ENCODE assay signal across 1 cellular context in the genomic region with DNA sequence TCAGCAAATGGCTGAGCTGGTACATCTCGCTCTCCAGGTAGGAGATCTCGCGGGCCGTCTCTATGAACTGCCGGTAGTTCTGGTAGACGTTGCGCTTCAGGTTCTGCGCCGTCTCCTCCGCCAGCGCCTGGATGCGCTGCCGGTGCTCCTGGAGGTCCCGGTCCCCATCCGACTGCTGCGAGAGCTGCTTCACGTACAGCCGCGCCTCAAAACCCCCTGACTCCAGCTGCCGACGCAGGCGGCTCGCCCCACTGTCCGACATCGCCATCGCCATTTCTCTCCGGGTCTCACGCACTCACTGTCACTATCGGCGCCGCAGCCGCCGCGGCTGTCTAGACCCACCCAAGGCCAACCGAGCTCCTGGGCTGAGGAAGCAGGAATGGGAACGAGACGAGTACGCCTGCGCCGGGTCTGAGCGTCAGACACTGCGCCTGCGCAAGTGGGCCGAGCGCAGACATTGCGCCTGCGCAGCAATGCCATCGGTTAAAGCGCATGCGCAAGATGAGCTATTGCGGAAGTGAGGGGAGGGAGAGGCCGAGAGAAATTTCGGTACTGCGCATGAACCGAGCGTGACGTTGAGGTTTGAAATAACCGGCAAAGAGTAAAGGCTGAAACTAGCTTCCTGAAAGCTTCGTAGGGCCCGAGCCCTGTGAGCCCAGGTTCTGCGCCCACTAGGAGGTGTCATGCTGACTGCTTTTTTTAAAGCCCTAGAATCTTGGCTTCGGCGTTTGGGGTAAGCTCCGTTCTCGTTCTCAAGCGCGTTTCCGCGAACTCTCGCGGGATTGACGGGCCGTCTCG.
A peak's percentile ranks its signal among the peaks of the same experiment; 100 is the strongest.
TF ChIP-seq lines count a peak whose summit lies in the region.

A gene with protein sequence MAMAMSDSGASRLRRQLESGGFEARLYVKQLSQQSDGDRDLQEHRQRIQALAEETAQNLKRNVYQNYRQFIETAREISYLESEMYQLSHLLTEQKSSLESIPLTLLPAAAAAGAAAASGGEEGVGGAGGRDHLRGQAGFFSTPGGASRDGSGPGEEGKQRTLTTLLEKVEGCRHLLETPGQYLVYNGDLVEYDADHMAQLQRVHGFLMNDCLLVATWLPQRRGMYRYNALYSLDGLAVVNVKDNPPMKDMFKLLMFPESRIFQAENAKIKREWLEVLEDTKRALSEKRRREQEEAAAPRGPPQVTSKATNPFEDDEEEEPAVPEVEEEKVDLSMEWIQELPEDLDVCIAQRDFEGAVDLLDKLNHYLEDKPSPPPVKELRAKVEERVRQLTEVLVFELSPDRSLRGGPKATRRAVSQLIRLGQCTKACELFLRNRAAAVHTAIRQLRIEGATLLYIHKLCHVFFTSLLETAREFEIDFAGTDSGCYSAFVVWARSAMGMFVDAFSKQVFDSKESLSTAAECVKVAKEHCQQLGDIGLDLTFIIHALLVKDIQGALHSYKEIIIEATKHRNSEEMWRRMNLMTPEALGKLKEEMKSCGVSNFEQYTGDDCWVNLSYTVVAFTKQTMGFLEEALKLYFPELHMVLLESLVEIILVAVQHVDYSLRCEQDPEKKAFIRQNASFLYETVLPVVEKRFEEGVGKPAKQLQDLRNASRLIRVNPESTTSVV (minus strand): TSS at position 381 of the 798 bp plus-strand sequence. CDS start 107 bp downstream, at position 274.

TF ChIP-seq in K562, 482 proteins besides CTCF, POLR2A, EP300 and RAD21 (continued from another document and continues in another):
- TF ChIP-seq, protein P1, sequence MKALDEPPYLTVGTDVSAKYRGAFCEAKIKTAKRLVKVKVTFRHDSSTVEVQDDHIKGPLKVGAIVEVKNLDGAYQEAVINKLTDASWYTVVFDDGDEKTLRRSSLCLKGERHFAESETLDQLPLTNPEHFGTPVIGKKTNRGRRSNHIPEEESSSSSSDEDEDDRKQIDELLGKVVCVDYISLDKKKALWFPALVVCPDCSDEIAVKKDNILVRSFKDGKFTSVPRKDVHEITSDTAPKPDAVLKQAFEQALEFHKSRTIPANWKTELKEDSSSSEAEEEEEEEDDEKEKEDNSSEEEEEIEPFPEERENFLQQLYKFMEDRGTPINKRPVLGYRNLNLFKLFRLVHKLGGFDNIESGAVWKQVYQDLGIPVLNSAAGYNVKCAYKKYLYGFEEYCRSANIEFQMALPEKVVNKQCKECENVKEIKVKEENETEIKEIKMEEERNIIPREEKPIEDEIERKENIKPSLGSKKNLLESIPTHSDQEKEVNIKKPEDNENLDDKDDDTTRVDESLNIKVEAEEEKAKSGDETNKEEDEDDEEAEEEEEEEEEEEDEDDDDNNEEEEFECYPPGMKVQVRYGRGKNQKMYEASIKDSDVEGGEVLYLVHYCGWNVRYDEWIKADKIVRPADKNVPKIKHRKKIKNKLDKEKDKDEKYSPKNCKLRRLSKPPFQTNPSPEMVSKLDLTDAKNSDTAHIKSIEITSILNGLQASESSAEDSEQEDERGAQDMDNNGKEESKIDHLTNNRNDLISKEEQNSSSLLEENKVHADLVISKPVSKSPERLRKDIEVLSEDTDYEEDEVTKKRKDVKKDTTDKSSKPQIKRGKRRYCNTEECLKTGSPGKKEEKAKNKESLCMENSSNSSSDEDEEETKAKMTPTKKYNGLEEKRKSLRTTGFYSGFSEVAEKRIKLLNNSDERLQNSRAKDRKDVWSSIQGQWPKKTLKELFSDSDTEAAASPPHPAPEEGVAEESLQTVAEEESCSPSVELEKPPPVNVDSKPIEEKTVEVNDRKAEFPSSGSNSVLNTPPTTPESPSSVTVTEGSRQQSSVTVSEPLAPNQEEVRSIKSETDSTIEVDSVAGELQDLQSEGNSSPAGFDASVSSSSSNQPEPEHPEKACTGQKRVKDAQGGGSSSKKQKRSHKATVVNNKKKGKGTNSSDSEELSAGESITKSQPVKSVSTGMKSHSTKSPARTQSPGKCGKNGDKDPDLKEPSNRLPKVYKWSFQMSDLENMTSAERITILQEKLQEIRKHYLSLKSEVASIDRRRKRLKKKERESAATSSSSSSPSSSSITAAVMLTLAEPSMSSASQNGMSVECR (CRISPR knock-in tag; IDR thresholded peaks at IDR 0.05): peak; percentile 91
- TF ChIP-seq ADNP (tag; IDR thresholded peaks at IDR 0.05) (no peak), XRCC5 (IDR thresholded peaks at IDR 0.05; ENCODE audit: low read depth, low read length) (no peak), MCM3 (IDR thresholded peaks at IDR 0.05) (no peak), RBM25 (IDR thresholded peaks at IDR 0.05; ENCODE audit: low read depth, low read length, severe bottlenecking) (peak; percentile 67), CBX3 (IDR thresholded peaks at IDR 0.05; ENCODE audit: borderline replicate concordance in 1 of 2, low read length in 2 of 2) (0 out of 3 replicates have a peak, but pooled peaks of 1 of the 2 experiments have one; percentile 44), ZNF146 (CRISPR knock-in tag; IDR thresholded peaks at IDR 0.05; ENCODE audit: unreplicated experiment) (no peak), ZNF124 (CRISPR knock-in tag; IDR thresholded peaks at IDR 0.05) (no peak), MEF2A (IDR thresholded peaks at IDR 0.05; ENCODE audit: control insufficient read depth, low read depth, low read length) (no peak), GATA2 (CRISPR knock-in tag; IDR thresholded peaks at IDR 0.05) (no peak), ZNF274 (IDR thresholded peaks at IDR 0.05; ENCODE audit: borderline replicate concordance, low read depth, low read length) (no peak), ZNF263 (CRISPR knock-in tag; IDR thresholded peaks at IDR 0.05; ENCODE audit: borderline replicate concordance) (peak; percentile 71), KLF6 (CRISPR knock-in tag; IDR thresholded peaks at IDR 0.05; ENCODE audit: borderline replicate concordance) (no peak), ZNF589 (CRISPR knock-in tag; IDR thresholded peaks at IDR 0.05; ENCODE audit: low read depth) (no peak), SMAD3 (CRISPR knock-in tag; conservative IDR thresholded peaks at IDR 0.05) (peak; percentile 70; the same call in 1 of the 2 replicates), CBX5 (IDR thresholded peaks at IDR 0.05; ENCODE audit: borderline replicate concordance, low read depth) (no peak), POLR2AphosphoS5 (IDR thresholded peaks at IDR 0.05; ENCODE audit: control insufficient read depth, insufficient read depth, low read depth, low read length) (peak; percentile 58), NFATC3 (IDR thresholded peaks at IDR 0.05) (no peak), JUND (IDR thresholded peaks at IDR 0.05; ENCODE audit: borderline replicate concordance, low read depth, low read length) (0 out of 2 replicates have a peak, but pooled peaks have one; percentile 30), JUND (tag; IDR thresholded peaks at IDR 0.05; ENCODE audit: borderline replicate concordance, low read depth, low read length) (no peak; the same call in 2 of the 3 replicates), THRAP3 (IDR thresholded peaks at IDR 0.05; ENCODE audit: borderline replicate concordance) (no peak), HDGF (IDR thresholded peaks at IDR 0.05) (no peak), ZFX (CRISPR knock-in tag; IDR thresholded peaks at IDR 0.05) (peak; percentile 67), ZBTB8A (IDR thresholded peaks at IDR 0.05; ENCODE audit: partially characterized antibody) (no peak)
- TF ChIP-seq, protein P2, sequence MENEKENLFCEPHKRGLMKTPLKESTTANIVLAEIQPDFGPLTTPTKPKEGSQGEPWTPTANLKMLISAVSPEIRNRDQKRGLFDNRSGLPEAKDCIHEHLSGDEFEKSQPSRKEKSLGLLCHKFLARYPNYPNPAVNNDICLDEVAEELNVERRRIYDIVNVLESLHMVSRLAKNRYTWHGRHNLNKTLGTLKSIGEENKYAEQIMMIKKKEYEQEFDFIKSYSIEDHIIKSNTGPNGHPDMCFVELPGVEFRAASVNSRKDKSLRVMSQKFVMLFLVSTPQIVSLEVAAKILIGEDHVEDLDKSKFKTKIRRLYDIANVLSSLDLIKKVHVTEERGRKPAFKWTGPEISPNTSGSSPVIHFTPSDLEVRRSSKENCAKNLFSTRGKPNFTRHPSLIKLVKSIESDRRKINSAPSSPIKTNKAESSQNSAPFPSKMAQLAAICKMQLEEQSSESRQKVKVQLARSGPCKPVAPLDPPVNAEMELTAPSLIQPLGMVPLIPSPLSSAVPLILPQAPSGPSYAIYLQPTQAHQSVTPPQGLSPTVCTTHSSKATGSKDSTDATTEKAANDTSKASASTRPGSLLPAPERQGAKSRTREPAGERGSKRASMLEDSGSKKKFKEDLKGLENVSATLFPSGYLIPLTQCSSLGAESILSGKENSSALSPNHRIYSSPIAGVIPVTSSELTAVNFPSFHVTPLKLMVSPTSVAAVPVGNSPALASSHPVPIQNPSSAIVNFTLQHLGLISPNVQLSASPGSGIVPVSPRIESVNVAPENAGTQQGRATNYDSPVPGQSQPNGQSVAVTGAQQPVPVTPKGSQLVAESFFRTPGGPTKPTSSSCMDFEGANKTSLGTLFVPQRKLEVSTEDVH (IDR thresholded peaks at IDR 0.05; ENCODE audit: low read depth, partially characterized antibody): peak; percentile 50
- TF ChIP-seq, protein P3, sequence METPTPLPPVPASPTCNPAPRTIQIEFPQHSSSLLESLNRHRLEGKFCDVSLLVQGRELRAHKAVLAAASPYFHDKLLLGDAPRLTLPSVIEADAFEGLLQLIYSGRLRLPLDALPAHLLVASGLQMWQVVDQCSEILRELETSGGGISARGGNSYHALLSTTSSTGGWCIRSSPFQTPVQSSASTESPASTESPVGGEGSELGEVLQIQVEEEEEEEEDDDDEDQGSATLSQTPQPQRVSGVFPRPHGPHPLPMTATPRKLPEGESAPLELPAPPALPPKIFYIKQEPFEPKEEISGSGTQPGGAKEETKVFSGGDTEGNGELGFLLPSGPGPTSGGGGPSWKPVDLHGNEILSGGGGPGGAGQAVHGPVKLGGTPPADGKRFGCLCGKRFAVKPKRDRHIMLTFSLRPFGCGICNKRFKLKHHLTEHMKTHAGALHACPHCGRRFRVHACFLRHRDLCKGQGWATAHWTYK (CRISPR knock-in tag; IDR thresholded peaks at IDR 0.05): peak; percentile 19; the same call in 1 of the 2 replicates
- TF ChIP-seq, protein P4, sequence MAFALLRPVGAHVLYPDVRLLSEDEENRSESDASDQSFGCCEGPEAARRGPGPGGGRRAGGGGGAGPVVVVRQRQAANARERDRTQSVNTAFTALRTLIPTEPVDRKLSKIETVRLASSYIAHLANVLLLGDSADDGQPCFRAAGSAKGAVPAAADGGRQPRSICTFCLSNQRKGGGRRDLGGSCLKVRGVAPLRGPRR (CRISPR knock-in tag; IDR thresholded peaks at IDR 0.05): peak; percentile 67; the same call in 1 of the 2 replicates
- TF ChIP-seq, protein P5, sequence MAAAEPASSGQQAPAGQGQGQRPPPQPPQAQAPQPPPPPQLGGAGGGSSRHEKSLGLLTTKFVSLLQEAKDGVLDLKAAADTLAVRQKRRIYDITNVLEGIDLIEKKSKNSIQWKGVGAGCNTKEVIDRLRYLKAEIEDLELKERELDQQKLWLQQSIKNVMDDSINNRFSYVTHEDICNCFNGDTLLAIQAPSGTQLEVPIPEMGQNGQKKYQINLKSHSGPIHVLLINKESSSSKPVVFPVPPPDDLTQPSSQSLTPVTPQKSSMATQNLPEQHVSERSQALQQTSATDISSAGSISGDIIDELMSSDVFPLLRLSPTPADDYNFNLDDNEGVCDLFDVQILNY (CRISPR knock-in tag; IDR thresholded peaks at IDR 0.05): no peak
- TF ChIP-seq, protein P6, sequence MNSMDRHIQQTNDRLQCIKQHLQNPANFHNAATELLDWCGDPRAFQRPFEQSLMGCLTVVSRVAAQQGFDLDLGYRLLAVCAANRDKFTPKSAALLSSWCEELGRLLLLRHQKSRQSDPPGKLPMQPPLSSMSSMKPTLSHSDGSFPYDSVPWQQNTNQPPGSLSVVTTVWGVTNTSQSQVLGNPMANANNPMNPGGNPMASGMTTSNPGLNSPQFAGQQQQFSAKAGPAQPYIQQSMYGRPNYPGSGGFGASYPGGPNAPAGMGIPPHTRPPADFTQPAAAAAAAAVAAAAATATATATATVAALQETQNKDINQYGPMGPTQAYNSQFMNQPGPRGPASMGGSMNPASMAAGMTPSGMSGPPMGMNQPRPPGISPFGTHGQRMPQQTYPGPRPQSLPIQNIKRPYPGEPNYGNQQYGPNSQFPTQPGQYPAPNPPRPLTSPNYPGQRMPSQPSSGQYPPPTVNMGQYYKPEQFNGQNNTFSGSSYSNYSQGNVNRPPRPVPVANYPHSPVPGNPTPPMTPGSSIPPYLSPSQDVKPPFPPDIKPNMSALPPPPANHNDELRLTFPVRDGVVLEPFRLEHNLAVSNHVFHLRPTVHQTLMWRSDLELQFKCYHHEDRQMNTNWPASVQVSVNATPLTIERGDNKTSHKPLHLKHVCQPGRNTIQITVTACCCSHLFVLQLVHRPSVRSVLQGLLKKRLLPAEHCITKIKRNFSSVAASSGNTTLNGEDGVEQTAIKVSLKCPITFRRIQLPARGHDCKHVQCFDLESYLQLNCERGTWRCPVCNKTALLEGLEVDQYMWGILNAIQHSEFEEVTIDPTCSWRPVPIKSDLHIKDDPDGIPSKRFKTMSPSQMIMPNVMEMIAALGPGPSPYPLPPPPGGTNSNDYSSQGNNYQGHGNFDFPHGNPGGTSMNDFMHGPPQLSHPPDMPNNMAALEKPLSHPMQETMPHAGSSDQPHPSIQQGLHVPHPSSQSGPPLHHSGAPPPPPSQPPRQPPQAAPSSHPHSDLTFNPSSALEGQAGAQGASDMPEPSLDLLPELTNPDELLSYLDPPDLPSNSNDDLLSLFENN (IDR thresholded peaks at IDR 0.05; ENCODE audit: low read depth in 2 of 2, low read length in 2 of 2): no peak
- TF ChIP-seq, protein P7, sequence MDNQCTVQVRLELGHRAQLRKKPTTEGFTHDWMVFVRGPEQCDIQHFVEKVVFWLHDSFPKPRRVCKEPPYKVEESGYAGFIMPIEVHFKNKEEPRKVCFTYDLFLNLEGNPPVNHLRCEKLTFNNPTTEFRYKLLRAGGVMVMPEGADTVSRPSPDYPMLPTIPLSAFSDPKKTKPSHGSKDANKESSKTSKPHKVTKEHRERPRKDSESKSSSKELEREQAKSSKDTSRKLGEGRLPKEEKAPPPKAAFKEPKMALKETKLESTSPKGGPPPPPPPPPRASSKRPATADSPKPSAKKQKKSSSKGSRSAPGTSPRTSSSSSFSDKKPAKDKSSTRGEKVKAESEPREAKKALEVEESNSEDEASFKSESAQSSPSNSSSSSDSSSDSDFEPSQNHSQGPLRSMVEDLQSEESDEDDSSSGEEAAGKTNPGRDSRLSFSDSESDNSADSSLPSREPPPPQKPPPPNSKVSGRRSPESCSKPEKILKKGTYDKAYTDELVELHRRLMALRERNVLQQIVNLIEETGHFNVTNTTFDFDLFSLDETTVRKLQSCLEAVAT (IDR thresholded peaks at IDR 0.05): peak in 1 of 2 experiments; percentile 69; a peak in 1 of 4 replicates
- TF ChIP-seq, protein P8, sequence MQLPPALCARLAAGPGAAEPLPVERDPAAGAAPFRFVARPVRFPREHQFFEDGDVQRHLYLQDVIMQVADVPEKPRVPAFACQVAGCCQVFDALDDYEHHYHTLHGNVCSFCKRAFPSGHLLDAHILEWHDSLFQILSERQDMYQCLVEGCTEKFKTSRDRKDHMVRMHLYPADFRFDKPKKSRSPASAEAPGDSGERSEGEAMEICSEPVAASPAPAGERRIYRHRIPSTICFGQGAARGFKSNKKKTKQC (CRISPR knock-in tag; IDR thresholded peaks at IDR 0.05): 0 out of 2 replicates have a peak, but pooled peaks have one; percentile 48
- TF ChIP-seq, protein P9, sequence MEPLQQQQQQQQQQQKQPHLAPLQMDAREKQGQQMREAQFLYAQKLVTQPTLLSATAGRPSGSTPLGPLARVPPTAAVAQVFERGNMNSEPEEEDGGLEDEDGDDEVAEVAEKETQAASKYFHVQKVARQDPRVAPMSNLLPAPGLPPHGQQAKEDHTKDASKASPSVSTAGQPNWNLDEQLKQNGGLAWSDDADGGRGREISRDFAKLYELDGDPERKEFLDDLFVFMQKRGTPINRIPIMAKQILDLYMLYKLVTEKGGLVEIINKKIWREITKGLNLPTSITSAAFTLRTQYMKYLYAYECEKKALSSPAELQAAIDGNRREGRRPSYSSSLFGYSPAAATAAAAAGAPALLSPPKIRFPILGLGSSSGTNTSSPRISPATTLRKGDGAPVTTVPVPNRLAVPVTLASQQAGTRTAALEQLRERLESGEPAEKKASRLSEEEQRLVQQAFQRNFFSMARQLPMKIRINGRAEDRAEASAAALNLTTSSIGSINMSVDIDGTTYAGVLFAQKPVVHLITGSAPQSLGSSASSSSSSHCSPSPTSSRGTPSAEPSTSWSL (CRISPR knock-in tag; IDR thresholded peaks at IDR 0.05; ENCODE audit: borderline replicate concordance): peak; percentile 80; the same call in 1 of the 2 replicates
